In the genomic region with DNA sequence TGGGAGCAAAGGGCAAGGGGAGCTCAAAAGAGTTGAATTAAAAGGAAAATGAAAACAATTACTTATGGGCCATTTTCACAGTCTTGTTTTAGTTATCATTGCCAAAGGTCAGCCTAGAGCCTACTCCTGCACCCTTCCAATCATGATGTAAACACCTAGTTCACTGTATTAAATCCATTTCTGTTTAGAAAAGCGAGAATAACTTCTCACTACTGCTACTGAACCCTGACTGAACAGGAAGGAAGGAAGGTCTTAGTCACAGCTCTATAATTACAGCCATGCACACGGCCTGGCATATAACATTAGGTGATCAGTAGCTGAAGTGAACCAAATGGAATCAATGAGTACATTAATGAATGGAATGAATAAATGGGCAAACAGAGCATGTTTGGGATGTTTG, we compare ENCODE assay signal across 8 cellular contexts.
DNase-seq lines count a peak whose midpoint lies in the region; ATAC-seq, FAIRE-seq and TF ChIP-seq lines count a peak whose summit lies in the region.

No MANE protein-coding gene starts in this region.

- H3K4me1 ChIP-seq in esophagus squamous epithelium = peaks cover 0 to 53% (median 0%) of the 10 kb centered on the region in 3 donors

- H3K27me3 ChIP-seq in esophagus squamous epithelium = no peaks in the 10 kb centered on the region

- peak; percentile 89 for FAIRE-seq in GM18507 (lab: Jason Lieb, UNC)

- no peak overlapping the region for H3K4me3 ChIP-seq in esophagus squamous epithelium

- peak; percentile 64 for ATAC-seq in GM21423 (IDR thresholded peaks at IDR 0.05; ENCODE audit: unreplicated experiment)
- ATAC-seq in HG03442 (IDR thresholded peaks at IDR 0.05; ENCODE audit: unreplicated experiment) = peak; percentile 72

- 20 to 25% methylated on average over 2 of the region's 2 CpGs for WGBS in esophagus squamous epithelium, 2 donors

- no peak for TF ChIP-seq CTCF in esophagus squamous epithelium (IDR thresholded peaks at IDR 0.05)

- H3K36me3 ChIP-seq in esophagus squamous epithelium = no peaks in the 10 kb centered on the region

- DNase-seq in GM18507 (ENCODE audit: extremely low spot score, insufficient read length, low read depth) (no peak), esophagus squamous epithelium (lab: John Stamatoyannopoulos, UW) (no peak), DMS 273 treated with DMSO at 0.1 percent for 48 hours (lab: John Stamatoyannopoulos, UW) (no peak), NCI-H2196 (lab: John Stamatoyannopoulos, UW; ENCODE audit: unreplicated experiment) (no peak)
- no peak for DNase-seq in effector CD8-positive, alpha-beta T cell (lab: John Stamatoyannopoulos, UW)
- DNase-seq in activated CD8-positive, alpha-beta memory T cell treated with anti-CD3 and anti-CD28 coated beads for 24 hours = no peak

- H3K9me3 ChIP-seq in esophagus squamous epithelium = no peaks in the 10 kb centered on the region

- intact Hi-C loops in esophagus squamous epithelium (cut with DNase I) = no loop called here

- no peak for TF ChIP-seq POLR2A in esophagus squamous epithelium (IDR thresholded peaks at IDR 0.05)

- peak overlapping the region; percentile 32 to 62 (median 40) for H3K27ac ChIP-seq in esophagus squamous epithelium
